ENCODE assay signal across 14 cellular contexts in genomic region chr11:45264839-45265515, GRCh38. TPM values are rescaled to one million over a fixed set of nuclear protein-coding genes. Genes with fewer than 3 reads are reported as not detected.
DNase-seq lines count a peak whose midpoint lies in the region; ATAC-seq and TF ChIP-seq lines count a peak whose summit lies in the region.
"Had no signal": no experiment of that assay in that cellular context is flagged by ENCODE, and none has a peak within 500 bp of the region (broad histone marks: within the 10 kb centered on the region; RNA-seq: fewer than 3 reads in every experiment).

No MANE protein-coding gene starts in this region.

- peaks cover 4% of the 10 kb centered on the region for H3K9me3 Mint-ChIP-seq in mesothelial cell of epicardium
- H3K9me3 Mint-ChIP-seq: CD8-positive, alpha-beta memory T cell had no signal

- no peaks in the 10 kb centered on the region for H3K36me3 Mint-ChIP-seq in mesothelial cell of epicardium
- H3K36me3 Mint-ChIP-seq: CD8-positive, alpha-beta memory T cell had no signal

- H3K27ac ChIP-seq in brain microvascular endothelial cell: peak overlapping the region; percentile 56
- H3K27ac ChIP-seq: VCaP had no signal

- in situ Hi-C loops in brain microvascular endothelial cell (cut with HindIII; ENCODE audit: low pct_ligation_motif_present, low sequenced_read_pairs) (no loop called here), GM13977 (cut with MboI; ENCODE audit: low pct_unique_long_range_greater_than_20kb, low sequenced_read_pairs, unreplicated experiment) (no loop called here)

- ATAC-seq in HG03097 (IDR thresholded peaks at IDR 0.05; ENCODE audit: low FRiP score, unreplicated experiment) (no peak), left lobe of liver (no peak)
- ATAC-seq: sciatic nerve had no signal

- no peaks in the 10 kb centered on the region for H3K36me3 ChIP-seq in brain microvascular endothelial cell (replicated peaks)

- no peak for TF ChIP-seq CTCF in brain microvascular endothelial cell (IDR thresholded peaks at IDR 0.05; ENCODE audit: low read depth, low read length, missing control alignments)
- TF ChIP-seq CTCF in mesothelial cell of epicardium (IDR thresholded peaks at IDR 0.05; ENCODE audit: unreplicated experiment): no peak
- no peak for TF ChIP-seq CTCF in GM13977 (IDR thresholded peaks at IDR 0.05; ENCODE audit: extremely low read depth, insufficient read depth, missing control alignments)

- no peak overlapping the region for H3K27ac Mint-ChIP-seq in mesothelial cell of epicardium
- H3K27ac Mint-ChIP-seq: CD8-positive, alpha-beta memory T cell had no signal

- H3K4me1 Mint-ChIP-seq in mesothelial cell of epicardium: no peaks in the 10 kb centered on the region
- H3K4me1 Mint-ChIP-seq: CD8-positive, alpha-beta memory T cell had no signal

- no peak overlapping the region for H3K4me3 ChIP-seq in brain microvascular endothelial cell (ENCODE audit: low read depth, low read length)

- H3K4me3 Mint-ChIP-seq in mesothelial cell of epicardium: no peak overlapping the region
- H3K4me3 Mint-ChIP-seq: CD8-positive, alpha-beta memory T cell had no signal

- DNase-seq in AG08395 (ENCODE audit: low spot score) (peak; percentile 90), HS-5 (ENCODE audit: low read depth) (peak; percentile 29), brain microvascular endothelial cell (peak; percentile 87), kidney glomerular epithelial cell (lab: John Stamatoyannopoulos, UW) (peak; percentile 96), mesothelial cell of epicardium (ENCODE audit: low spot score in 2 of 2, unreplicated experiment in 2 of 2) (no peak), GM13977 (ENCODE audit: low spot score) (no peak), left lobe of liver (ENCODE audit: low spot score) (no peak)
- DNase-seq: activated effector memory CD4-positive, alpha-beta T cell treated with Interleukin-2 at 50 U/mL for 16 hours; CD8-positive, alpha-beta memory T cell; effector CD8-positive, alpha-beta T cell; MM.1S had no signal

- peaks cover 53% of the 10 kb centered on the region for H3K27me3 Mint-ChIP-seq in mesothelial cell of epicardium (ENCODE audit: low read depth)

- H3K27me3 ChIP-seq in brain microvascular endothelial cell (replicated peaks): no peaks in the 10 kb centered on the region

RNA-seq across cellular contexts. Expression of gene SYT13, which starts 21.2 kb away (rescaled TPM):
- 6.8 to 9.0 TPM (median 8.1 TPM) in 3 replicates for total RNA-seq in mesothelial cell of epicardium
- 0.50 TPM for total RNA-seq in left lobe of liver
- total RNA-seq: CD8-positive, alpha-beta memory T cell; sciatic nerve had no signal

Comparison
In these comparisons a context has a peak if more than half of its experiments do, and no peak if none do; other contexts are left out.
1. DNase-seq: peak in AG08395 (single experiment), HS-5 (single experiment), brain microvascular endothelial cell (single experiment) and kidney glomerular epithelial cell (single experiment); none in mesothelial cell of epicardium (0 of 2), GM13977 (single experiment) and left lobe of liver (single experiment).